In genomic region chr19:34235425-34235940, GRCh38 we compare ENCODE assay signal across 2 cellular contexts.
TF ChIP-seq lines count a peak whose summit lies in the region.

No MANE protein-coding gene starts in this region.

TF ChIP-seq in IMR-90, 13 proteins besides CTCF, POLR2A, EP300 and RAD21:
- TF ChIP-seq MAFK (IDR thresholded peaks at IDR 0.05; ENCODE audit: low read depth, low read length) (no peak), MAZ (IDR thresholded peaks at IDR 0.05; ENCODE audit: borderline replicate concordance, low read depth, low read length) (no peak), RFX5 (IDR thresholded peaks at IDR 0.05; ENCODE audit: low read depth, low read length) (no peak)

TF ChIP-seq in K562, 482 proteins besides CTCF, POLR2A, EP300 and RAD21:
- TF ChIP-seq RBM25 (IDR thresholded peaks at IDR 0.05; ENCODE audit: low read depth, low read length, severe bottlenecking) (peak; percentile 37), ZNF146 (CRISPR knock-in tag; IDR thresholded peaks at IDR 0.05; ENCODE audit: unreplicated experiment) (peak; percentile 76)
- TF ChIP-seq, protein P1, sequence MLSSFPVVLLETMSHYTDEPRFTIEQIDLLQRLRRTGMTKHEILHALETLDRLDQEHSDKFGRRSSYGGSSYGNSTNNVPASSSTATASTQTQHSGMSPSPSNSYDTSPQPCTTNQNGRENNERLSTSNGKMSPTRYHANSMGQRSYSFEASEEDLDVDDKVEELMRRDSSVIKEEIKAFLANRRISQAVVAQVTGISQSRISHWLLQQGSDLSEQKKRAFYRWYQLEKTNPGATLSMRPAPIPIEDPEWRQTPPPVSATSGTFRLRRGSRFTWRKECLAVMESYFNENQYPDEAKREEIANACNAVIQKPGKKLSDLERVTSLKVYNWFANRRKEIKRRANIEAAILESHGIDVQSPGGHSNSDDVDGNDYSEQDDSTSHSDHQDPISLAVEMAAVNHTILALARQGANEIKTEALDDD (IDR thresholded peaks at IDR 0.05), result no peak
